ENCODE assay signal across 15 cellular contexts in the genomic region with DNA sequence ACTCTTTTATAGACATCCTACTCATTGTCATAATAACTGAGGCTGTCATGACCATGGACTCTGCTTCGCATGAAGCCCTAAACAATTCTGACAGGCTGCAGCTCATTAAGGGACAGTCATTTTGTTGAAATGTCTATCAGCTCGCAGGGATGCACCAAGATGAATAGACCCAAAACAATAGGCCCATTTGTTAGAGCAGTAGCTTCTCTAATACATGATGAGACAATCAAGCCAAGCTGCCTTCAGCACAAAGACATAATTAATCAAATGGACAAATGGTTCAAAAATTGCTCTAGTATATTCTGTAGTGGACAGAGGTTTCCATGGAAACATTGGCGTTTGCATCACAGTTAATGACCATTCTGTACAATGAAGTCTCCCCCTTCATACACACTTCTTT.
DNase-seq lines count a peak whose midpoint lies in the region; ATAC-seq and TF ChIP-seq lines count a peak whose summit lies in the region.
"Had no signal": no experiment of that assay in that cellular context is flagged by ENCODE, and none has a peak within 500 bp of the region (broad histone marks: within the 10 kb centered on the region; RNA-seq: fewer than 3 reads in every experiment).

No MANE protein-coding gene starts in this region.

- H3K4me3 Mint-ChIP-seq in endodermal cell = no peak overlapping the region

- no peak for ATAC-seq in GM21367 (IDR thresholded peaks at IDR 0.05; ENCODE audit: unreplicated experiment)
- no peak for ATAC-seq in GM19324 (IDR thresholded peaks at IDR 0.05; ENCODE audit: low FRiP score, unreplicated experiment)
- no peak for ATAC-seq in HG03571 (IDR thresholded peaks at IDR 0.05; ENCODE audit: unreplicated experiment)

- no peaks in the 10 kb centered on the region for H3K9me3 Mint-ChIP-seq in endodermal cell

- H2AFZ ChIP-seq in neuron (ENCODE audit: low read depth, low read length) = peak overlapping the region; percentile 62
- H2AFZ ChIP-seq: PC-9 had no signal

- H3K27me3 ChIP-seq in endodermal cell (ENCODE audit: control insufficient read depth, insufficient read depth, low read length, poor library complexity, severe bottlenecking) (no peaks in the 10 kb centered on the region), neuron (ENCODE audit: insufficient read depth, low read length) (no peaks in the 10 kb centered on the region)
- H3K27me3 ChIP-seq: SJSA1 had no signal

- H3K4me3 ChIP-seq in endodermal cell (ENCODE audit: low read length) = no peak overlapping the region
- no peak overlapping the region for H3K4me3 ChIP-seq in neuron (ENCODE audit: low read length)
- H3K4me3 ChIP-seq: HAP-1, PC-9, SJSA1 had no signal

- H3K27me3 Mint-ChIP-seq in endodermal cell (ENCODE audit: insufficient read depth) = no peaks in the 10 kb centered on the region

- no peaks in the 10 kb centered on the region for H3K4me1 ChIP-seq in endodermal cell (ENCODE audit: control insufficient read depth, insufficient read depth, low read length)
- H3K4me1 ChIP-seq in neuron (ENCODE audit: insufficient read depth, low read length) = peaks cover 30% of the 10 kb centered on the region
- H3K4me1 ChIP-seq: HAP-1, SJSA1 had no signal

- H3K36me3 ChIP-seq in endodermal cell (ENCODE audit: control insufficient read depth, insufficient read depth, low read length) (no peaks in the 10 kb centered on the region), neuron (ENCODE audit: insufficient read depth, low read length) (no peaks in the 10 kb centered on the region)
- H3K36me3 ChIP-seq: HAP-1, SJSA1 had no signal

- H3K9ac ChIP-seq in endodermal cell (ENCODE audit: extremely low read depth, low read length, poor library complexity, severe bottlenecking) = no peak overlapping the region

- no peak for TF ChIP-seq CTCF in endodermal cell (conservative IDR thresholded peaks at IDR 0.05)

- DNase-seq in Ammon's horn (ENCODE audit: low spot score) (peak; percentile 50), NCI-H1417 treated with DMSO at 0.1 percent for 48 hours (lab: John Stamatoyannopoulos, UW) (peak; percentile 74), endodermal cell (no peak)
- DNase-seq: DMS153, KBM-7, NCI-H526 treated with DMSO at 0.1 percent for 48 hours, PC-9, SW 1271 had no signal

- no peak overlapping the region for H3K27ac Mint-ChIP-seq in endodermal cell

- no peaks in the 10 kb centered on the region for H3K4me1 Mint-ChIP-seq in endodermal cell

- 69 to 90% methylated on average over 3 of the region's 3 CpGs for WGBS in endodermal cell (ENCODE audit: insufficient coverage in 1 of 2, insufficient read length in 1 of 2), 2 experiments

- H3K36me3 Mint-ChIP-seq in endodermal cell (ENCODE audit: low read depth) = no peaks in the 10 kb centered on the region

- H3K9me3 ChIP-seq in endodermal cell (ENCODE audit: control insufficient read depth, low read length) (no peaks in the 10 kb centered on the region), neuron (ENCODE audit: low read length) (no peaks in the 10 kb centered on the region)
- H3K9me3 ChIP-seq: HAP-1, SJSA1 had no signal

- peak overlapping the region; percentile 95 for H3K27ac ChIP-seq in endodermal cell (ENCODE audit: low read depth, low read length)
- H3K27ac ChIP-seq: C4-2B, PC-9, SJSA1 had no signal
